ENCODE assay signal across 2 cellular contexts in the genomic region with DNA sequence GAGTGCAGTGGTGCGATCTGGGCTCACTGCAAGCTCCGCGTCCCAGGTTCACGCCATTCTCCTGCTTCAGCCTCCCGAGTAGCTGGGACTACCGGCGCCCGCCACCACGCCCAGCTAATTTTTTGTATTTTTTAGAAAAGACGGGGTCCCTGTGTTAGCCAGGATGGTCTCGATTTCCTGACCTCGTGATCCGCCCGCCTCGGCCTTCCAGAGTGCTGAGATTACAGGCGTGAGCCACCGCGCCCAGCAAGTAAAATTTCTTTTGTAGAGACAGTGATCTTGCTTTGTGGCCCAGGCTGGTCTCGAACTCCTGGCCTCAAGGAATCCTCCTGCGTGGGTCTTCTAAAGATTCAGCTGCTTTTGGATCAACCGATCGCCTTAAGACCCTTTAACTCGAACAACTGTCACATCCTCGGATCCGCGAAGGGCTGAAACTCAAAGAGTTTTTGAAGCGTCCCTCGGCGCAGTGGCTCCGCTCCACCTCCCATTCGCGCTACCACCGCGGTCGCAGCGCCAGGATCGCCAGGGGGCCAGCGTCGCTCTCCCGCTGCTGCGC.
A peak's percentile ranks its signal among the peaks of the same experiment; 100 is the strongest.
TF ChIP-seq lines count a peak whose summit lies in the region.
"Not testable (repeated sequence)": the region's sequence is repeated elsewhere in the genome, so short reads cannot be mapped to it uniquely, and the experiment has no call there.

No MANE protein-coding gene starts in this region.

TF ChIP-seq in WTC11, 78 proteins besides CTCF, POLR2A, EP300 and RAD21:
- 0 out of 2 replicates have a peak, but pooled peaks have one; percentile 35 for TF ChIP-seq ZNF423 (CRISPR knock-in tag; IDR thresholded peaks at IDR 0.05)

TF ChIP-seq in K562, 482 proteins besides CTCF, POLR2A, EP300 and RAD21 (continues in another document):
- 0 out of 2 replicates have a peak, but pooled peaks have one; percentile 20 for TF ChIP-seq ZNF584 (CRISPR knock-in tag; IDR thresholded peaks at IDR 0.05; ENCODE audit: low read depth)
- TF ChIP-seq ZNF212 (CRISPR knock-in tag; IDR thresholded peaks at IDR 0.05) = 0 out of 2 replicates have a peak, but pooled peaks have one; percentile 65
- TF ChIP-seq, protein P1, sequence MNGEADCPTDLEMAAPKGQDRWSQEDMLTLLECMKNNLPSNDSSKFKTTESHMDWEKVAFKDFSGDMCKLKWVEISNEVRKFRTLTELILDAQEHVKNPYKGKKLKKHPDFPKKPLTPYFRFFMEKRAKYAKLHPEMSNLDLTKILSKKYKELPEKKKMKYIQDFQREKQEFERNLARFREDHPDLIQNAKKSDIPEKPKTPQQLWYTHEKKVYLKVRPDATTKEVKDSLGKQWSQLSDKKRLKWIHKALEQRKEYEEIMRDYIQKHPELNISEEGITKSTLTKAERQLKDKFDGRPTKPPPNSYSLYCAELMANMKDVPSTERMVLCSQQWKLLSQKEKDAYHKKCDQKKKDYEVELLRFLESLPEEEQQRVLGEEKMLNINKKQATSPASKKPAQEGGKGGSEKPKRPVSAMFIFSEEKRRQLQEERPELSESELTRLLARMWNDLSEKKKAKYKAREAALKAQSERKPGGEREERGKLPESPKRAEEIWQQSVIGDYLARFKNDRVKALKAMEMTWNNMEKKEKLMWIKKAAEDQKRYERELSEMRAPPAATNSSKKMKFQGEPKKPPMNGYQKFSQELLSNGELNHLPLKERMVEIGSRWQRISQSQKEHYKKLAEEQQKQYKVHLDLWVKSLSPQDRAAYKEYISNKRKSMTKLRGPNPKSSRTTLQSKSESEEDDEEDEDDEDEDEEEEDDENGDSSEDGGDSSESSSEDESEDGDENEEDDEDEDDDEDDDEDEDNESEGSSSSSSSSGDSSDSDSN (IDR thresholded peaks at IDR 0.05; ENCODE audit: borderline replicate concordance in 1 of 2, low read depth in 2 of 2, low read length in 2 of 2) = 0 out of 4 replicates have a peak, but pooled peaks have one; percentile 28 to 61
- 0 out of 2 replicates have a peak, but pooled peaks have one; percentile 9 for TF ChIP-seq KDM2B (CRISPR knock-in tag; IDR thresholded peaks at IDR 0.05)
- peak; percentile 21; the same call in 1 of the 2 replicates for TF ChIP-seq TARDBP (IDR thresholded peaks at IDR 0.05)
- 0 out of 2 replicates have a peak, but pooled peaks have one; percentile 2 for TF ChIP-seq CHD2 (IDR thresholded peaks at IDR 0.05; ENCODE audit: low read depth, low read length)
- TF ChIP-seq BRCA1 (IDR thresholded peaks at IDR 0.05); MYNN (CRISPR knock-in tag; IDR thresholded peaks at IDR 0.05): not testable (repeated sequence)
- TF ChIP-seq BRCA1 (CRISPR knock-in tag; IDR thresholded peaks at IDR 0.05) = 0 out of 2 replicates have a peak, but pooled peaks have one; percentile 91
- TF ChIP-seq, protein P2, sequence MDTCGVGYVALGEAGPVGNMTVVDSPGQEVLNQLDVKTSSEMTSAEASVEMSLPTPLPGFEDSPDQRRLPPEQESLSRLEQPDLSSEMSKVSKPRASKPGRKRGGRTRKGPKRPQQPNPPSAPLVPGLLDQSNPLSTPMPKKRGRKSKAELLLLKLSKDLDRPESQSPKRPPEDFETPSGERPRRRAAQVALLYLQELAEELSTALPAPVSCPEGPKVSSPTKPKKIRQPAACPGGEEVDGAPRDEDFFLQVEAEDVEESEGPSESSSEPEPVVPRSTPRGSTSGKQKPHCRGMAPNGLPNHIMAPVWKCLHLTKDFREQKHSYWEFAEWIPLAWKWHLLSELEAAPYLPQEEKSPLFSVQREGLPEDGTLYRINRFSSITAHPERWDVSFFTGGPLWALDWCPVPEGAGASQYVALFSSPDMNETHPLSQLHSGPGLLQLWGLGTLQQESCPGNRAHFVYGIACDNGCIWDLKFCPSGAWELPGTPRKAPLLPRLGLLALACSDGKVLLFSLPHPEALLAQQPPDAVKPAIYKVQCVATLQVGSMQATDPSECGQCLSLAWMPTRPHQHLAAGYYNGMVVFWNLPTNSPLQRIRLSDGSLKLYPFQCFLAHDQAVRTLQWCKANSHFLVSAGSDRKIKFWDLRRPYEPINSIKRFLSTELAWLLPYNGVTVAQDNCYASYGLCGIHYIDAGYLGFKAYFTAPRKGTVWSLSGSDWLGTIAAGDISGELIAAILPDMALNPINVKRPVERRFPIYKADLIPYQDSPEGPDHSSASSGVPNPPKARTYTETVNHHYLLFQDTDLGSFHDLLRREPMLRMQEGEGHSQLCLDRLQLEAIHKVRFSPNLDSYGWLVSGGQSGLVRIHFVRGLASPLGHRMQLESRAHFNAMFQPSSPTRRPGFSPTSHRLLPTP (IDR thresholded peaks at IDR 0.05; ENCODE audit: borderline replicate concordance, extremely low read depth, insufficient read length) = peak; percentile 61
- peak; percentile 94 for TF ChIP-seq GTF2E2 (tag; IDR thresholded peaks at IDR 0.05)
- TF ChIP-seq FOXJ3 (CRISPR knock-in tag; IDR thresholded peaks at IDR 0.05) = 0 out of 2 replicates have a peak, but pooled peaks have one; percentile 13
- TF ChIP-seq, protein P3, sequence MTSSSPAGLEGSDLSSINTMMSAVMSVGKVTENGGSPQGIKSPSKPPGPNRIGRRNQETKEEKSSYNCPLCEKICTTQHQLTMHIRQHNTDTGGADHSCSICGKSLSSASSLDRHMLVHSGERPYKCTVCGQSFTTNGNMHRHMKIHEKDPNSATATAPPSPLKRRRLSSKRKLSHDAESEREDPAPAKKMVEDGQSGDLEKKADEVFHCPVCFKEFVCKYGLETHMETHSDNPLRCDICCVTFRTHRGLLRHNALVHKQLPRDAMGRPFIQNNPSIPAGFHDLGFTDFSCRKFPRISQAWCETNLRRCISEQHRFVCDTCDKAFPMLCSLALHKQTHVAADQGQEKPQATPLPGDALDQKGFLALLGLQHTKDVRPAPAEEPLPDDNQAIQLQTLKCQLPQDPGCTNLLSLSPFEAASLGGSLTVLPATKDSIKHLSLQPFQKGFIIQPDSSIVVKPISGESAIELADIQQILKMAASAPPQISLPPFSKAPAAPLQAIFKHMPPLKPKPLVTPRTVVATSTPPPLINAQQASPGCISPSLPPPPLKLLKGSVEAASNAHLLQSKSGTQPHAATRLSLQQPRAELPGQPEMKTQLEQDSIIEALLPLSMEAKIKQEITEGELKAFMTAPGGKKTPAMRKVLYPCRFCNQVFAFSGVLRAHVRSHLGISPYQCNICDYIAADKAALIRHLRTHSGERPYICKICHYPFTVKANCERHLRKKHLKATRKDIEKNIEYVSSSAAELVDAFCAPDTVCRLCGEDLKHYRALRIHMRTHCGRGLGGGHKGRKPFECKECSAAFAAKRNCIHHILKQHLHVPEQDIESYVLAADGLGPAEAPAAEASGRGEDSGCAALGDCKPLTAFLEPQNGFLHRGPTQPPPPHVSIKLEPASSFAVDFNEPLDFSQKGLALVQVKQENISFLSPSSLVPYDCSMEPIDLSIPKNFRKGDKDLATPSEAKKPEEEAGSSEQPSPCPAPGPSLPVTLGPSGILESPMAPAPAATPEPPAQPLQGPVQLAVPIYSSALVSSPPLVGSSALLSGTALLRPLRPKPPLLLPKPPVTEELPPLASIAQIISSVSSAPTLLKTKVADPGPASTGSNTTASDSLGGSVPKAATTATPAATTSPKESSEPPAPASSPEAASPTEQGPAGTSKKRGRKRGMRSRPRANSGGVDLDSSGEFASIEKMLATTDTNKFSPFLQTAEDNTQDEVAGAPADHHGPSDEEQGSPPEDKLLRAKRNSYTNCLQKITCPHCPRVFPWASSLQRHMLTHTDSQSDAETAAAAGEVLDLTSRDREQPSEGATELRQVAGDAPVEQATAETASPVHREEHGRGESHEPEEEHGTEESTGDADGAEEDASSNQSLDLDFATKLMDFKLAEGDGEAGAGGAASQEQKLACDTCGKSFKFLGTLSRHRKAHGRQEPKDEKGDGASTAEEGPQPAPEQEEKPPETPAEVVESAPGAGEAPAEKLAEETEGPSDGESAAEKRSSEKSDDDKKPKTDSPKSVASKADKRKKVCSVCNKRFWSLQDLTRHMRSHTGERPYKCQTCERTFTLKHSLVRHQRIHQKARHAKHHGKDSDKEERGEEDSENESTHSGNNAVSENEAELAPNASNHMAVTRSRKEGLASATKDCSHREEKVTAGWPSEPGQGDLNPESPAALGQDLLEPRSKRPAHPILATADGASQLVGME (CRISPR knock-in tag; IDR thresholded peaks at IDR 0.05) = 0 out of 2 replicates have a peak, but pooled peaks have one; percentile 27
- TF ChIP-seq CHD1 (IDR thresholded peaks at IDR 0.05; ENCODE audit: low read length) = peak; percentile 32
- TF ChIP-seq IRF9 (tag; IDR thresholded peaks at IDR 0.05) = 0 out of 2 replicates have a peak, but pooled peaks have one; percentile 12
- TF ChIP-seq SREBF2 (CRISPR knock-in tag; IDR thresholded peaks at IDR 0.05) = peak; percentile 63; the same call in 1 of the 2 replicates
- peak; percentile 66; the same call in 1 of the 2 replicates for TF ChIP-seq OTX1 (CRISPR knock-in tag; IDR thresholded peaks at IDR 0.05)
- 0 out of 2 replicates have a peak, but pooled peaks have one; percentile 11 for TF ChIP-seq THAP7 (CRISPR knock-in tag; IDR thresholded peaks at IDR 0.05)
- TF ChIP-seq, protein P4, sequence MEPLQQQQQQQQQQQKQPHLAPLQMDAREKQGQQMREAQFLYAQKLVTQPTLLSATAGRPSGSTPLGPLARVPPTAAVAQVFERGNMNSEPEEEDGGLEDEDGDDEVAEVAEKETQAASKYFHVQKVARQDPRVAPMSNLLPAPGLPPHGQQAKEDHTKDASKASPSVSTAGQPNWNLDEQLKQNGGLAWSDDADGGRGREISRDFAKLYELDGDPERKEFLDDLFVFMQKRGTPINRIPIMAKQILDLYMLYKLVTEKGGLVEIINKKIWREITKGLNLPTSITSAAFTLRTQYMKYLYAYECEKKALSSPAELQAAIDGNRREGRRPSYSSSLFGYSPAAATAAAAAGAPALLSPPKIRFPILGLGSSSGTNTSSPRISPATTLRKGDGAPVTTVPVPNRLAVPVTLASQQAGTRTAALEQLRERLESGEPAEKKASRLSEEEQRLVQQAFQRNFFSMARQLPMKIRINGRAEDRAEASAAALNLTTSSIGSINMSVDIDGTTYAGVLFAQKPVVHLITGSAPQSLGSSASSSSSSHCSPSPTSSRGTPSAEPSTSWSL (CRISPR knock-in tag; IDR thresholded peaks at IDR 0.05; ENCODE audit: borderline replicate concordance) = 0 out of 2 replicates have a peak, but pooled peaks have one; percentile 17
- TF ChIP-seq, protein P5, sequence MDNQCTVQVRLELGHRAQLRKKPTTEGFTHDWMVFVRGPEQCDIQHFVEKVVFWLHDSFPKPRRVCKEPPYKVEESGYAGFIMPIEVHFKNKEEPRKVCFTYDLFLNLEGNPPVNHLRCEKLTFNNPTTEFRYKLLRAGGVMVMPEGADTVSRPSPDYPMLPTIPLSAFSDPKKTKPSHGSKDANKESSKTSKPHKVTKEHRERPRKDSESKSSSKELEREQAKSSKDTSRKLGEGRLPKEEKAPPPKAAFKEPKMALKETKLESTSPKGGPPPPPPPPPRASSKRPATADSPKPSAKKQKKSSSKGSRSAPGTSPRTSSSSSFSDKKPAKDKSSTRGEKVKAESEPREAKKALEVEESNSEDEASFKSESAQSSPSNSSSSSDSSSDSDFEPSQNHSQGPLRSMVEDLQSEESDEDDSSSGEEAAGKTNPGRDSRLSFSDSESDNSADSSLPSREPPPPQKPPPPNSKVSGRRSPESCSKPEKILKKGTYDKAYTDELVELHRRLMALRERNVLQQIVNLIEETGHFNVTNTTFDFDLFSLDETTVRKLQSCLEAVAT (IDR thresholded peaks at IDR 0.05) = 0 out of 4 replicates have a peak, but pooled peaks of 1 of the 2 experiments have one; percentile 24
- 0 out of 2 replicates have a peak, but pooled peaks have one; percentile 78 for TF ChIP-seq HDAC2 (IDR thresholded peaks at IDR 0.05)
- 0 out of 2 replicates have a peak, but pooled peaks have one; percentile 43 for TF ChIP-seq MYNN (IDR thresholded peaks at IDR 0.05)
- TF ChIP-seq ADNP (tag; IDR thresholded peaks at IDR 0.05) = peak; percentile 91
- TF ChIP-seq ZBTB26 (CRISPR knock-in tag; IDR thresholded peaks at IDR 0.05) = peak; percentile 67; the same call in 1 of the 2 replicates
- TF ChIP-seq NONO (IDR thresholded peaks at IDR 0.05; ENCODE audit: low read depth in 2 of 2, low read length in 1 of 2) = peak in 1 of 2 experiments; percentile 19; a peak in 1 of 4 replicates
- TF ChIP-seq, protein P6, sequence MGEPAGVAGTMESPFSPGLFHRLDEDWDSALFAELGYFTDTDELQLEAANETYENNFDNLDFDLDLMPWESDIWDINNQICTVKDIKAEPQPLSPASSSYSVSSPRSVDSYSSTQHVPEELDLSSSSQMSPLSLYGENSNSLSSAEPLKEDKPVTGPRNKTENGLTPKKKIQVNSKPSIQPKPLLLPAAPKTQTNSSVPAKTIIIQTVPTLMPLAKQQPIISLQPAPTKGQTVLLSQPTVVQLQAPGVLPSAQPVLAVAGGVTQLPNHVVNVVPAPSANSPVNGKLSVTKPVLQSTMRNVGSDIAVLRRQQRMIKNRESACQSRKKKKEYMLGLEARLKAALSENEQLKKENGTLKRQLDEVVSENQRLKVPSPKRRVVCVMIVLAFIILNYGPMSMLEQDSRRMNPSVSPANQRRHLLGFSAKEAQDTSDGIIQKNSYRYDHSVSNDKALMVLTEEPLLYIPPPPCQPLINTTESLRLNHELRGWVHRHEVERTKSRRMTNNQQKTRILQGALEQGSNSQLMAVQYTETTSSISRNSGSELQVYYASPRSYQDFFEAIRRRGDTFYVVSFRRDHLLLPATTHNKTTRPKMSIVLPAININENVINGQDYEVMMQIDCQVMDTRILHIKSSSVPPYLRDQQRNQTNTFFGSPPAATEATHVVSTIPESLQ (CRISPR knock-in tag; IDR thresholded peaks at IDR 0.05) = peak; percentile 95
- peak; percentile 73 for TF ChIP-seq ZNF764 (CRISPR knock-in tag; IDR thresholded peaks at IDR 0.05; ENCODE audit: low read depth)
- TF ChIP-seq SMARCA5 (IDR thresholded peaks at IDR 0.05) = peak; percentile 62; the same call in 1 of the 2 replicates
- peak; percentile 80; the same call in 1 of the 2 replicates for TF ChIP-seq CBFB (CRISPR knock-in tag; IDR thresholded peaks at IDR 0.05)
- TF ChIP-seq NR3C1 (CRISPR knock-in tag; IDR thresholded peaks at IDR 0.05) = peak; percentile 46; the same call in 1 of the 2 replicates
